Comparison of ENCODE assay signal across 16 cellular contexts in the genomic region with DNA sequence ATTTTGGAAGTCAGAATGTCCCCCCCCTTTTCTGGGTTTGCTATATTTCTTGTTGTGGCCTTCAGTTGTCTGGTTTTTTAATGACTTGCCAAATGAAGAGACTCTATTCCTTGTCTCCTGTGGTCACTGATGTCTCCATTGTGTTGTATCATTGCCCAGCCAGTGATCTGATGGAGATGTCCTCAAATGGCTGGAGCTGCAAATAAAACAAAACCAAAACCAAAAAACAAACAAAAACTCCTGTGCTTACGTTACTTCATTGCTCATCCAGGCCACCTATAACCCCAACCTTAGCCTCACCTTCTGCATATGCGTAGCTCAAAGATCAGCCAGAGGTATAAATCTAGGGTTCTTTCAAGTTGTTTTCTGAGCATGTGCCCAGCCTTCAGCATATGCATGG.
"Had no signal": no experiment of that assay in that cellular context is flagged by ENCODE, and none has a peak within 500 bp of the region (broad histone marks: within the 10 kb centered on the region; RNA-seq: fewer than 3 reads in every experiment).

No MANE protein-coding gene starts in this region.

- H3K4me3 Mint-ChIP-seq: activated T-helper 1 cell treated with anti-CD3 and anti-CD28 coated beads, Interleukin-12 subunit alpha, Interleukin-12 subunit beta, Interleukin-2, Interleukin-4 antibody, amounts not matched to agents 30 ng/mL and 10 ng/mL and 1 ng/mL, durations not matched to agents 14 hours and 24 hours and 36 hours had no signal

- H3K4me1 ChIP-seq: parathyroid adenoma had no signal

- FAIRE-seq: frontal cortex, TTC549 had no signal

- H3K27ac ChIP-seq: coronary artery, heart left ventricle, left lung, parathyroid adenoma, tibial nerve had no signal

- DNase-seq: activated CD8-positive, alpha-beta memory T cell treated with anti-CD3 and anti-CD28 coated beads, Interleukin-2, amount 50 U/mL, for 4 hours; activated naive CD4-positive, alpha-beta T cell treated with Interleukin-2 at 50 U/mL for 16 hours; caudate nucleus; effector CD4-positive, alpha-beta T cell; heart left ventricle; islet precursor cell; left lung; mesenchymal stem cell; retina; T-helper 2 cell had no signal

- H3K27ac Mint-ChIP-seq: activated T-helper 1 cell treated with anti-CD3 and anti-CD28 coated beads, Interleukin-12 subunit alpha, Interleukin-12 subunit beta, Interleukin-2, Interleukin-4 antibody, amounts not matched to agents 30 ng/mL and 10 ng/mL and 1 ng/mL, durations not matched to agents 14 hours and 24 hours and 36 hours had no signal

- ATAC-seq: heart left ventricle, left lung had no signal

- H3K4me3 ChIP-seq: coronary artery, heart left ventricle, left lung, tibial nerve had no signal

- H3K27me3 ChIP-seq: heart left ventricle, left lung, tibial nerve had no signal
